ENCODE assay signal across 11 cellular contexts in genomic region chr14:103105580-103106168, GRCh38. TPM values are rescaled to one million over a fixed set of nuclear protein-coding genes. Genes with fewer than 3 reads are reported as not detected.
DNase-seq lines count a peak whose midpoint lies in the region; ATAC-seq and TF ChIP-seq lines count a peak whose summit lies in the region.
"Had no signal": no experiment of that assay in that cellular context is flagged by ENCODE, and none has a peak within 500 bp of the region (broad histone marks: within the 10 kb centered on the region; RNA-seq: fewer than 3 reads in every experiment).

No MANE protein-coding gene starts in this region.

- H3K4me2 ChIP-seq in MM.1S (ENCODE audit: low read depth, low read length) (peak overlapping the region; percentile 24; the same call in 1 of the 2 replicates), neural cell (ENCODE audit: low read length) (no peak overlapping the region)

- H3K27ac ChIP-seq in MM.1S (ENCODE audit: low read length) (no peak overlapping the region), SJCRH30 (no peak overlapping the region), neural cell (ENCODE audit: low read length) (no peak overlapping the region), coronary artery (no peak overlapping the region), right atrium auricular region (no peak overlapping the region)

- H3F3A ChIP-seq in MM.1S (ENCODE audit: insufficient read depth, low read length) (no peaks in the 10 kb centered on the region; the same call in 1 of the 2 replicates), neural cell (ENCODE audit: insufficient read depth, low read length, poor library complexity, severe bottlenecking) (no peaks in the 10 kb centered on the region)

- H4K20me1 ChIP-seq in MM.1S (ENCODE audit: insufficient read depth, low read length): no peaks in the 10 kb centered on the region
- no peaks in the 10 kb centered on the region for H4K20me1 ChIP-seq in neural cell (ENCODE audit: insufficient read depth)

- TF ChIP-seq EP300 in neural cell (conservative IDR thresholded peaks at IDR 0.05; ENCODE audit: poor library complexity, severe bottlenecking): no peak

- H2AFZ ChIP-seq in MM.1S (ENCODE audit: low read length) (no peak overlapping the region), neural cell (ENCODE audit: low read depth, low read length) (peak overlapping the region; percentile 17)

- TF ChIP-seq CTCF in MM.1S (IDR thresholded peaks at IDR 0.05; ENCODE audit: low read length) (peak; percentile 31), neural cell (IDR thresholded peaks at IDR 0.05; ENCODE audit: poor library complexity, severe bottlenecking) (no peak), coronary artery (IDR thresholded peaks at IDR 0.05) (no peak), right atrium auricular region (IDR thresholded peaks at IDR 0.05) (no peak)

- H3K9me3 ChIP-seq in MM.1S (replicated peaks; ENCODE audit: insufficient read depth, low read length) (no peaks in the 10 kb centered on the region), SJCRH30 (replicated peaks) (no peaks in the 10 kb centered on the region), neural cell (ENCODE audit: low read length) (no peaks in the 10 kb centered on the region), right atrium auricular region (no peaks in the 10 kb centered on the region)

- H3K4me3 ChIP-seq in MM.1S (ENCODE audit: low read length) (no peak overlapping the region), SJCRH30 (no peak overlapping the region), neural cell (ENCODE audit: low read length) (no peak overlapping the region), coronary artery (no peak overlapping the region), right atrium auricular region (no peak overlapping the region)

- no peak for ATAC-seq in HG03442 (IDR thresholded peaks at IDR 0.05; ENCODE audit: unreplicated experiment)

- H3K9me2 ChIP-seq in MM.1S (replicated peaks; ENCODE audit: insufficient read depth, low read length) (no peaks in the 10 kb centered on the region), neural cell (ENCODE audit: insufficient read depth, low read length) (no peaks in the 10 kb centered on the region)

- H3K79me2 ChIP-seq in MM.1S (ENCODE audit: low read length) (no peaks in the 10 kb centered on the region), neural cell (replicated peaks; ENCODE audit: insufficient read depth, low read length) (no peaks in the 10 kb centered on the region)

- H3K27me3 ChIP-seq in MM.1S (replicated peaks; ENCODE audit: insufficient read depth, low read length): peaks cover 8% of the 10 kb centered on the region; the same call in 1 of the 2 replicates
- H3K27me3 ChIP-seq in SJCRH30: no peaks in the 10 kb centered on the region
- H3K27me3 ChIP-seq in neural cell (ENCODE audit: insufficient read depth, low read depth, low read length): peaks cover 38% of the 10 kb centered on the region
- H3K27me3 ChIP-seq in right atrium auricular region: peaks cover 10 to 27% of the 10 kb centered on the region in 2 donors

- TF ChIP-seq RAD21 in neural cell (conservative IDR thresholded peaks at IDR 0.05): no peak

- H3K36me3 ChIP-seq in MM.1S (replicated peaks; ENCODE audit: insufficient read depth, low read length): no peaks in the 10 kb centered on the region
- no peaks in the 10 kb centered on the region for H3K36me3 ChIP-seq in SJCRH30
- H3K36me3 ChIP-seq in neural cell (ENCODE audit: insufficient read depth, low read length): no peaks in the 10 kb centered on the region
- H3K36me3 ChIP-seq in right atrium auricular region: no peaks in the 10 kb centered on the region

- no peak overlapping the region for H3K9ac ChIP-seq in MM.1S (ENCODE audit: low read length)
- H3K9ac ChIP-seq in neural cell (ENCODE audit: low read length): peak overlapping the region; percentile 8

- no peaks in the 10 kb centered on the region for H3K4me1 ChIP-seq in MM.1S (ENCODE audit: low read length)
- H3K4me1 ChIP-seq in SJCRH30: peaks cover 33% of the 10 kb centered on the region
- peaks cover 0 to 44% of the 10 kb centered on the region in 2 donors for H3K4me1 ChIP-seq in right atrium auricular region

- DNase-seq in NOMO-1 treated with DMSO at 0.1 percent for 48 hours (lab: John Stamatoyannopoulos, UW; ENCODE audit: unreplicated experiment): peak; percentile 10
- DNase-seq in NOMO-1 treated with dmso at 0.1 percent for 144 hours (lab: John Stamatoyannopoulos, UW; ENCODE audit: unreplicated experiment): no peak
- peak; percentile 44 for DNase-seq in MM.1S
- DNase-seq in SJCRH30: peak; percentile 74 to 83
- no peak for DNase-seq in coronary artery (ENCODE audit: low spot score)
- DNase-seq in right atrium auricular region (ENCODE audit: low spot score): no peak
- DNase-seq: NCI-H2081 treated with DMSO at 0.1 percent for 48 hours had no signal

TF ChIP-seq in neural cell, 6 proteins besides CTCF, POLR2A, EP300 and RAD21:
- TF ChIP-seq POLR2AphosphoS5 (IDR thresholded peaks at IDR 0.05) (no peak), EZH2 (IDR thresholded peaks at IDR 0.05; ENCODE audit: borderline replicate concordance, insufficient read depth, low read length, poor library complexity, severe bottlenecking) (no peak), SMC3 (conservative IDR thresholded peaks at IDR 0.05; ENCODE audit: poor library complexity) (no peak), TAF1 (IDR thresholded peaks at IDR 0.05; ENCODE audit: low read depth) (no peak), MXI1 (conservative IDR thresholded peaks at IDR 0.05; ENCODE audit: poor library complexity, severe bottlenecking) (no peak)
- TF ChIP-seq, protein P1, sequence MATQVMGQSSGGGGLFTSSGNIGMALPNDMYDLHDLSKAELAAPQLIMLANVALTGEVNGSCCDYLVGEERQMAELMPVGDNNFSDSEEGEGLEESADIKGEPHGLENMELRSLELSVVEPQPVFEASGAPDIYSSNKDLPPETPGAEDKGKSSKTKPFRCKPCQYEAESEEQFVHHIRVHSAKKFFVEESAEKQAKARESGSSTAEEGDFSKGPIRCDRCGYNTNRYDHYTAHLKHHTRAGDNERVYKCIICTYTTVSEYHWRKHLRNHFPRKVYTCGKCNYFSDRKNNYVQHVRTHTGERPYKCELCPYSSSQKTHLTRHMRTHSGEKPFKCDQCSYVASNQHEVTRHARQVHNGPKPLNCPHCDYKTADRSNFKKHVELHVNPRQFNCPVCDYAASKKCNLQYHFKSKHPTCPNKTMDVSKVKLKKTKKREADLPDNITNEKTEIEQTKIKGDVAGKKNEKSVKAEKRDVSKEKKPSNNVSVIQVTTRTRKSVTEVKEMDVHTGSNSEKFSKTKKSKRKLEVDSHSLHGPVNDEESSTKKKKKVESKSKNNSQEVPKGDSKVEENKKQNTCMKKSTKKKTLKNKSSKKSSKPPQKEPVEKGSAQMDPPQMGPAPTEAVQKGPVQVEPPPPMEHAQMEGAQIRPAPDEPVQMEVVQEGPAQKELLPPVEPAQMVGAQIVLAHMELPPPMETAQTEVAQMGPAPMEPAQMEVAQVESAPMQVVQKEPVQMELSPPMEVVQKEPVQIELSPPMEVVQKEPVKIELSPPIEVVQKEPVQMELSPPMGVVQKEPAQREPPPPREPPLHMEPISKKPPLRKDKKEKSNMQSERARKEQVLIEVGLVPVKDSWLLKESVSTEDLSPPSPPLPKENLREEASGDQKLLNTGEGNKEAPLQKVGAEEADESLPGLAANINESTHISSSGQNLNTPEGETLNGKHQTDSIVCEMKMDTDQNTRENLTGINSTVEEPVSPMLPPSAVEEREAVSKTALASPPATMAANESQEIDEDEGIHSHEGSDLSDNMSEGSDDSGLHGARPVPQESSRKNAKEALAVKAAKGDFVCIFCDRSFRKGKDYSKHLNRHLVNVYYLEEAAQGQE (IDR thresholded peaks at IDR 0.05; ENCODE audit: borderline replicate concordance): no peak

RNA-seq across cellular contexts. Expression of gene EXOC3L4, which starts 11.1 kb away (rescaled TPM):
- not detected in 2 replicates for total RNA-seq in SJCRH30 (2014; rRNA removed; shearing (Covaris generic))
- polyA plus RNA-seq in neural cell: not detected in 2 replicates
- polyA minus RNA-seq in neural cell: not detected in 2 replicates
- under 1 TPM in 1 of 2 donors, not detected in 1; 0.37 TPM for total RNA-seq in right atrium auricular region

RNA-seq across cellular contexts. Expression of gene TNFAIP2, which starts 17.6 kb away (rescaled TPM):
- total RNA-seq in SJCRH30 (2014; rRNA removed; shearing (Covaris generic)): 4.6 and 5.9 TPM in 2 replicates
- polyA plus RNA-seq in neural cell: 1.8 and 6.1 TPM in 2 replicates
- 2.9 and 3.0 TPM in 2 replicates for polyA minus RNA-seq in neural cell
- 10 to 100 TPM; 24.5 to 32.2 TPM for total RNA-seq in right atrium auricular region

RNA-seq across cellular contexts. Expression of gene LBHD2, which starts 21.7 kb away (rescaled TPM):
- total RNA-seq in SJCRH30 (2014; rRNA removed; shearing (Covaris generic)): not detected in 2 replicates
- not detected in 2 replicates for polyA plus RNA-seq in neural cell
- not detected in 2 replicates for polyA minus RNA-seq in neural cell
- total RNA-seq in right atrium auricular region: not detected
- total RNA-seq: frontal cortex, ureter had no signal

RNA-seq across cellular contexts. Expression of gene CDC42BPB, which starts 48.3 kb away (rescaled TPM):
- total RNA-seq in SJCRH30 (2014; rRNA removed; shearing (Covaris generic)): 43.4 and 44.7 TPM in 2 replicates
- polyA plus RNA-seq in neural cell: 43.5 and 43.8 TPM in 2 replicates
- 104 and 133 TPM in 2 replicates for polyA minus RNA-seq in neural cell
- 10 to 100 TPM; 68.0 to 83.4 TPM for total RNA-seq in right atrium auricular region

Comparison
In these comparisons a context has a peak if more than half of its experiments do, and no peak if none do; other contexts are left out.
1. DNase-seq: peak in NOMO-1 treated with DMSO at 0.1 percent for 48 hours (single experiment), MM.1S (single experiment) and SJCRH30 (2 of 2); none in NOMO-1 treated with dmso at 0.1 percent for 144 hours (single experiment), coronary artery (single experiment) and right atrium auricular region (single experiment).